21 cellular contexts compared by ENCODE assay signal in the genomic region with DNA sequence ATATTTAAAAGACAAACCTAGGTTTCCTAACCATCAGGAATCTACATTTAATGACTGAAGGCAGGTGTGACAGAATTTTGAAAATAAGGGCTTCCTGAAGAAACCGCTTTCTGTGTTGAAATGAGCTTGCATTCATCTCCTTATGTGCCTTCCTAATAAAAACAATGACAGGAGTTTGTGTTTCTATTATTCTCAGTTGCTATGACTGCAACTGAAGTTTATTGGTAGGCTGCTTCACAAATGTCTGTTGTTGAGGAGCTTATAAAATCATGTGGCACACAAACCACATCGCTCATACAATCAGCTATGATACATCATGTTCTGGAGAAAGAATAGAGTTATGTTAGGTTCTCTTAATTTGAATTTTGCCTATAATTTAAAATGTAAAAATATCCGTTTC.
DNase-seq lines count a peak whose midpoint lies in the region; FAIRE-seq and TF ChIP-seq lines count a peak whose summit lies in the region.
"Had no signal": no experiment of that assay in that cellular context is flagged by ENCODE, and none has a peak within 500 bp of the region (broad histone marks: within the 10 kb centered on the region; RNA-seq: fewer than 3 reads in every experiment).

No MANE protein-coding gene starts in this region.

- H3K27ac Mint-ChIP-seq in endothelial cell (ENCODE audit: unreplicated experiment) = peak overlapping the region; percentile 90
- no peak overlapping the region for H3K27ac Mint-ChIP-seq in T-helper 2 cell treated with Interferon-gamma antibody and Interleukin-4, amounts not matched to agents 5 μg/mL and 100 μg/mL, for 36 hours
- H3K27ac Mint-ChIP-seq: CD4-positive, CD25-positive, alpha-beta regulatory T cell had no signal

- no peak for FAIRE-seq in frontal cortex (lab: Jason Lieb, UNC)
- FAIRE-seq: G401.6, GM18507, RCC 7860 had no signal

- no peaks in the 10 kb centered on the region for H3K4me1 ChIP-seq in osteoblast (ENCODE audit: insufficient read depth, low read length)
- H3K4me1 ChIP-seq: SJSA1 had no signal

- H3K36me3 Mint-ChIP-seq in endothelial cell (ENCODE audit: low read depth, unreplicated experiment) = no peaks in the 10 kb centered on the region
- no peaks in the 10 kb centered on the region for H3K36me3 Mint-ChIP-seq in T-helper 2 cell treated with Interferon-gamma antibody and Interleukin-4, amounts not matched to agents 5 μg/mL and 100 μg/mL, for 36 hours (ENCODE audit: low read depth)
- H3K36me3 Mint-ChIP-seq: CD4-positive, CD25-positive, alpha-beta regulatory T cell had no signal

- no peak overlapping the region for H3K4me2 ChIP-seq in osteoblast (ENCODE audit: insufficient read depth, low read length)

- no peaks in the 10 kb centered on the region for H3K79me2 ChIP-seq in osteoblast (ENCODE audit: insufficient read depth, low read length)

- TF ChIP-seq CTCF in endothelial cell (IDR thresholded peaks at IDR 0.05; ENCODE audit: unreplicated experiment) = no peak
- no peak for TF ChIP-seq CTCF in osteoblast (IDR thresholded peaks at IDR 0.05; ENCODE audit: extremely low read depth, low read depth, low read length)

- H3K9me3 ChIP-seq in osteoblast (ENCODE audit: low read depth, low read length) = no peaks in the 10 kb centered on the region
- H3K9me3 ChIP-seq: MG63, SJSA1 had no signal

- H3K4me1 Mint-ChIP-seq in endothelial cell (ENCODE audit: unreplicated experiment) = peaks cover 6% of the 10 kb centered on the region
- H3K4me1 Mint-ChIP-seq in T-helper 2 cell treated with Interferon-gamma antibody and Interleukin-4, amounts not matched to agents 5 μg/mL and 100 μg/mL, for 36 hours (ENCODE audit: low read depth) = no peaks in the 10 kb centered on the region

- no peaks in the 10 kb centered on the region for H4K20me1 ChIP-seq in osteoblast (ENCODE audit: insufficient read depth, low read length)

- H3K27me3 Mint-ChIP-seq in endothelial cell (ENCODE audit: unreplicated experiment) = no peaks in the 10 kb centered on the region
- no peaks in the 10 kb centered on the region for H3K27me3 Mint-ChIP-seq in T-helper 2 cell treated with Interferon-gamma antibody and Interleukin-4, amounts not matched to agents 5 μg/mL and 100 μg/mL, for 36 hours (ENCODE audit: low read depth)
- H3K27me3 Mint-ChIP-seq: CD4-positive, CD25-positive, alpha-beta regulatory T cell had no signal

- H3K27me3 ChIP-seq in osteoblast (ENCODE audit: insufficient read depth, low read length) = peaks cover 2% of the 10 kb centered on the region
- H3K27me3 ChIP-seq: MG63, SJSA1 had no signal

- H3K9me3 Mint-ChIP-seq in endothelial cell (ENCODE audit: unreplicated experiment) = no peaks in the 10 kb centered on the region
- H3K9me3 Mint-ChIP-seq in T-helper 2 cell treated with Interferon-gamma antibody and Interleukin-4, amounts not matched to agents 5 μg/mL and 100 μg/mL, for 36 hours = no peaks in the 10 kb centered on the region

- H3K4me3 Mint-ChIP-seq in endothelial cell (ENCODE audit: unreplicated experiment) = no peak overlapping the region
- no peak overlapping the region for H3K4me3 Mint-ChIP-seq in T-helper 2 cell treated with Interferon-gamma antibody and Interleukin-4, amounts not matched to agents 5 μg/mL and 100 μg/mL, for 36 hours
- H3K4me3 Mint-ChIP-seq: CD4-positive, CD25-positive, alpha-beta regulatory T cell had no signal

- H3K4me3 ChIP-seq in osteoblast (ENCODE audit: insufficient read depth, low read length) = no peak overlapping the region
- H3K4me3 ChIP-seq: MG63, SJSA1 had no signal

- DNase-seq in DMS153 (lab: John Stamatoyannopoulos, UW) = peak; percentile 59
- peak; percentile 53 for DNase-seq in LHCN-M2 (ENCODE audit: low read depth)
- DNase-seq in endothelial cell (ENCODE audit: low spot score) = no peak
- peak; percentile 3 for DNase-seq in osteoblast (ENCODE audit: insufficient read length, low spot score, missing footprints)
- DNase-seq in DMS79 treated with DMSO at 0.1 percent for 48 hours (lab: John Stamatoyannopoulos, UW) = no peak
- DNase-seq in T-helper 2 cell treated with Interferon-gamma antibody and Interleukin-4, amounts not matched to agents 5 μg/mL and 100 μg/mL, for 36 hours (ENCODE audit: low spot score) = no peak
- no peak for DNase-seq in frontal cortex (ENCODE audit: low spot score in 2 of 2)
- DNase-seq: CD4-positive, CD25-positive, alpha-beta regulatory T cell; GOT3; HCEC 1CT; IMR-90; MG63; NCI-H187; NCI-H2107; NCI-H2227 treated with DMSO at 0.1 percent for 48 hours; NCI-H510A; NCI-H82 had no signal

- H3K36me3 ChIP-seq in osteoblast (ENCODE audit: insufficient read depth, low read length) = no peaks in the 10 kb centered on the region
- H3K36me3 ChIP-seq: MG63, SJSA1 had no signal

- no peak overlapping the region for H2AFZ ChIP-seq in osteoblast (ENCODE audit: low read length)

- H3K27ac ChIP-seq in osteoblast (ENCODE audit: low read depth, low read length) = no peak overlapping the region
- H3K27ac ChIP-seq: SJSA1 had no signal

Comparison
In these comparisons a context has a peak if more than half of its experiments do, and no peak if none do; other contexts are left out.
1. DNase-seq: peak in DMS153 (single experiment), LHCN-M2 (single experiment) and osteoblast (single experiment); none in endothelial cell (single experiment), DMS79 treated with DMSO at 0.1 percent for 48 hours (single experiment), T-helper 2 cell treated with Interferon-gamma antibody and Interleukin-4, amounts not matched to agents 5 μg/mL and 100 μg/mL, for 36 hours (single experiment) and frontal cortex (0 of 2).